Comparison of ENCODE assay signal across 2 cellular contexts in the genomic region with DNA sequence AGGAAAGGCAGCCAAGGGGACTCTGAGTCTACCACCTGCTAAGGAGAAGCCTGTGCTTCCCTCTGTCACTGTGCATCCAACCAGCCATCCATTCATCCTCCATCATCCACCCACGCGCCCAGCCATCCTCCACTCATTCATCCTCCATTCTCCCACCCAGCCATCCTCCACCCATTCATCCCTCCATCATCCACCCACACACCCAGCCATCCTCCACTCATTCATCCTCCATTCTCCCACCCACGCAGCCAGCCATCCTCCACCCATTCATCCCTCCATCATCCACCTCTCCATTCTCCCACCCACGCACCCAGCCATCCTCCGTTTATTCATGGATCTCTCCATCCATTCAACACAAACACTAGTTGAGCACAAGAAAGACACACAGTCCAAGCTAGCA.
TF ChIP-seq lines count a peak whose summit lies in the region.

No MANE protein-coding gene starts in this region.

TF ChIP-seq in HEK293, 187 proteins besides CTCF, POLR2A, EP300 and RAD21 (continued from another document):
- TF ChIP-seq ZNF366 (tag by site-specific recombination; conservative IDR thresholded peaks at IDR 0.05) (peak; percentile 90), EGR2 (tag by site-specific recombination; IDR thresholded peaks at IDR 0.05; ENCODE audit: low read depth) (peak; percentile 100)
- TF ChIP-seq, protein P1, sequence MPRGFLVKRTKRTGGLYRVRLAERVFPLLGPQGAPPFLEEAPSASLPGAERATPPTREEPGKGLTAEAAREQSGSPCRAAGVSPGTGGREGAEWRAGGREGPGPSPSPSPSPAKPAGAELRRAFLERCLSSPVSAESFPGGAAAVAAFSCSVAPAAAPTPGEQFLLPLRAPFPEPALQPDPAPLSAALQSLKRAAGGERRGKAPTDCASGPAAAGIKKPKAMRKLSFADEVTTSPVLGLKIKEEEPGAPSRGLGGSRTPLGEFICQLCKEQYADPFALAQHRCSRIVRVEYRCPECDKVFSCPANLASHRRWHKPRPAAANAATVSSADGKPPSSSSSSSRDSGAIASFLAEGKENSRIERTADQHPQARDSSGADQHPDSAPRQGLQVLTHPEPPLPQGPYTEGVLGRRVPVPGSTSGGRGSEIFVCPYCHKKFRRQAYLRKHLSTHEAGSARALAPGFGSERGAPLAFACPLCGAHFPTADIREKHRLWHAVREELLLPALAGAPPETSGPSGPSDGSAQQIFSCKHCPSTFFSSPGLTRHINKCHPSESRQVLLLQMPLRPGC (tag by site-specific recombination; IDR thresholded peaks at IDR 0.05), result no peak
TF ChIP-seq in HEK293: peak in this region for 5.

TF ChIP-seq in GM12878, 131 proteins besides CTCF, POLR2A, EP300 and RAD21 (continued from another document):
- TF ChIP-seq, protein P2, sequence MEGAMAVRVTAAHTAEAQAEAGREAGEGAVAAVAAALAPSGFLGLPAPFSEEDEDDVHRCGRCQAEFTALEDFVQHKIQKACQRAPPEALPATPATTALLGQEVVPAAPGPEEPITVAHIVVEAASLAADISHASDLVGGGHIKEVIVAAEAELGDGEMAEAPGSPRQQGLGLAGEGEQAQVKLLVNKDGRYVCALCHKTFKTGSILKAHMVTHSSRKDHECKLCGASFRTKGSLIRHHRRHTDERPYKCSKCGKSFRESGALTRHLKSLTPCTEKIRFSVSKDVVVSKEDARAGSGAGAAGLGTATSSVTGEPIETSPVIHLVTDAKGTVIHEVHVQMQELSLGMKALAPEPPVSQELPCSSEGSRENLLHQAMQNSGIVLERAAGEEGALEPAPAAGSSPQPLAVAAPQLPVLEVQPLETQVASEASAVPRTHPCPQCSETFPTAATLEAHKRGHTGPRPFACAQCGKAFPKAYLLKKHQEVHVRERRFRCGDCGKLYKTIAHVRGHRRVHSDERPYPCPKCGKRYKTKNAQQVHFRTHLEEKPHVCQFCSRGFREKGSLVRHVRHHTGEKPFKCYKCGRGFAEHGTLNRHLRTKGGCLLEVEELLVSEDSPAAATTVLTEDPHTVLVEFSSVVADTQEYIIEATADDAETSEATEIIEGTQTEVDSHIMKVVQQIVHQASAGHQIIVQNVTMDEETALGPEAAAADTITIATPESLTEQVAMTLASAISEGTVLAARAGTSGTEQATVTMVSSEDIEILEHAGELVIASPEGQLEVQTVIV (IDR thresholded peaks at IDR 0.05; ENCODE audit: borderline replicate concordance, partially characterized antibody), result peak; percentile 18
- TF ChIP-seq NR2C2 (IDR thresholded peaks at IDR 0.05; ENCODE audit: borderline replicate concordance, control insufficient read depth, insufficient read length, low read depth), result no peak
- TF ChIP-seq, protein P3, sequence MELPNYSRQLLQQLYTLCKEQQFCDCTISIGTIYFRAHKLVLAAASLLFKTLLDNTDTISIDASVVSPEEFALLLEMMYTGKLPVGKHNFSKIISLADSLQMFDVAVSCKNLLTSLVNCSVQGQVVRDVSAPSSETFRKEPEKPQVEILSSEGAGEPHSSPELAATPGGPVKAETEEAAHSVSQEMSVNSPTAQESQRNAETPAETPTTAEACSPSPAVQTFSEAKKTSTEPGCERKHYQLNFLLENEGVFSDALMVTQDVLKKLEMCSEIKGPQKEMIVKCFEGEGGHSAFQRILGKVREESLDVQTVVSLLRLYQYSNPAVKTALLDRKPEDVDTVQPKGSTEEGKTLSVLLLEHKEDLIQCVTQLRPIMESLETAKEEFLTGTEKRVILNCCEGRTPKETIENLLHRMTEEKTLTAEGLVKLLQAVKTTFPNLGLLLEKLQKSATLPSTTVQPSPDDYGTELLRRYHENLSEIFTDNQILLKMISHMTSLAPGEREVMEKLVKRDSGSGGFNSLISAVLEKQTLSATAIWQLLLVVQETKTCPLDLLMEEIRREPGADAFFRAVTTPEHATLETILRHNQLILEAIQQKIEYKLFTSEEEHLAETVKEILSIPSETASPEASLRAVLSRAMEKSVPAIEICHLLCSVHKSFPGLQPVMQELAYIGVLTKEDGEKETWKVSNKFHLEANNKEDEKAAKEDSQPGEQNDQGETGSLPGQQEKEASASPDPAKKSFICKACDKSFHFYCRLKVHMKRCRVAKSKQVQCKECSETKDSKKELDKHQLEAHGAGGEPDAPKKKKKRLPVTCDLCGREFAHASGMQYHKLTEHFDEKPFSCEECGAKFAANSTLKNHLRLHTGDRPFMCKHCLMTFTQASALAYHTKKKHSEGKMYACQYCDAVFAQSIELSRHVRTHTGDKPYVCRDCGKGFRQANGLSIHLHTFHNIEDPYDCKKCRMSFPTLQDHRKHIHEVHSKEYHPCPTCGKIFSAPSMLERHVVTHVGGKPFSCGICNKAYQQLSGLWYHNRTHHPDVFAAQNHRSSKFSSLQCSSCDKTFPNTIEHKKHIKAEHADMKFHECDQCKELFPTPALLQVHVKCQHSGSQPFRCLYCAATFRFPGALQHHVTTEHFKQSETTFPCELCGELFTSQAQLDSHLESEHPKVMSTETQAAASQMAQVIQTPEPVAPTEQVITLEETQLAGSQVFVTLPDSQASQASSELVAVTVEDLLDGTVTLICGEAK (IDR thresholded peaks at IDR 0.05; ENCODE audit: borderline replicate concordance), result no peak
- TF ChIP-seq ZSCAN29 (IDR thresholded peaks at IDR 0.05), result no peak
- no peak for TF ChIP-seq CHD4 (IDR thresholded peaks at IDR 0.05)
TF ChIP-seq in GM12878: peak in this region for 1.
